Comparison of ENCODE assay signal across 19 cellular contexts in genomic region chr7:100353685-100354330, GRCh38. TPM values are rescaled to one million over a fixed set of nuclear protein-coding genes. Genes with fewer than 3 reads are reported as not detected.
DNase-seq lines count a peak whose midpoint lies in the region; ATAC-seq, FAIRE-seq and TF ChIP-seq lines count a peak whose summit lies in the region.
"Had no signal": no experiment of that assay in that cellular context is flagged by ENCODE, and none has a peak within 500 bp of the region (broad histone marks: within the 10 kb centered on the region; RNA-seq: fewer than 3 reads in every experiment).

No MANE protein-coding gene starts in this region.

- no peak for DNase-seq in GM12891 (ENCODE audit: insufficient read length, low spot score)
- no peak for DNase-seq in activated CD4-positive, alpha-beta T cell treated with anti-CD3 and anti-CD28 coated beads, Interleukin-2, amount 10 ng/mL, durations not matched to agents 7 days and 5 days
- DNase-seq in activated naive CD8-positive, alpha-beta T cell treated with anti-CD3 and anti-CD28 coated beads, Interleukin-2, amount 50 U/mL, for 16 hours (ENCODE audit: low read depth, low spot score), result peak; percentile 11
- DNase-seq in stimulated activated CD4-positive, alpha-beta T cell treated with anti-CD3 and anti-CD28 coated beads, Interleukin-4, amount 100 ng/mL, for 4 hours, result peak; percentile 34 to 68
- no peak for DNase-seq in hepatic stellate cell (ENCODE audit: low spot score)
- DNase-seq in MCF 10A (ENCODE audit: unreplicated experiment), result no peak
- no peak for DNase-seq in prostate gland (ENCODE audit: low spot score)
- DNase-seq: effector CD4-positive, alpha-beta T cell; gastrocnemius medialis; MM.1S; NCI-H345; Right ventricle myocardium superior; small intestine had no signal

- WGBS in prostate gland, result 91% methylated on average over 6 of the region's 6 CpGs

- peak; percentile 77 for FAIRE-seq in GM12891 (lab: Jason Lieb, UNC)
- FAIRE-seq: astrocyte, kidney, small intestine had no signal

- POLR2A ChIA-PET in activated CD4-positive, alpha-beta T cell treated with anti-CD3 and anti-CD28 coated beads, Interleukin-2, amount 10 ng/mL, durations not matched to agents 7 days and 5 days (lab: Charles Lee), result no interaction called here
- POLR2A ChIA-PET in MCF 10A (lab: Yijun Ruan, JAX), result interaction anchor here (0.6 kb wide), 1 partner anchor 9 kb away, joined by 3 read pairs; no protein-coding TSS in a partner anchor

- intact Hi-C loops in MCF 10A (cut with micrococcal nuclease) (no loop called here), prostate gland (cut with DNase I) (no loop called here)

- no peak overlapping the region for H3K4me3 Mint-ChIP-seq in activated CD4-positive, alpha-beta T cell treated with anti-CD3 and anti-CD28 coated beads, Interleukin-2, amount 10 ng/mL, durations not matched to agents 7 days and 5 days
- H3K4me3 Mint-ChIP-seq in MCF 10A (ENCODE audit: unreplicated experiment), result no peak overlapping the region

- no peaks in the 10 kb centered on the region for H3K9me3 ChIP-seq in prostate gland
- H3K9me3 ChIP-seq: gastrocnemius medialis had no signal

- no peak overlapping the region for H3K4me3 ChIP-seq in prostate gland
- H3K4me3 ChIP-seq: gastrocnemius medialis had no signal

- no peaks in the 10 kb centered on the region for H3K27me3 ChIP-seq in prostate gland (replicated peaks; ENCODE audit: insufficient read depth)
- H3K27me3 ChIP-seq: gastrocnemius medialis had no signal

- H3K4me1 Mint-ChIP-seq in activated CD4-positive, alpha-beta T cell treated with anti-CD3 and anti-CD28 coated beads, Interleukin-2, amount 10 ng/mL, durations not matched to agents 7 days and 5 days, result peaks cover 27% of the 10 kb centered on the region
- H3K4me1 Mint-ChIP-seq in MCF 10A (ENCODE audit: insufficient read depth, unreplicated experiment), result no peaks in the 10 kb centered on the region

- no peaks in the 10 kb centered on the region for H3K9me3 Mint-ChIP-seq in activated CD4-positive, alpha-beta T cell treated with anti-CD3 and anti-CD28 coated beads, Interleukin-2, amount 10 ng/mL, durations not matched to agents 7 days and 5 days
- H3K9me3 Mint-ChIP-seq in MCF 10A (ENCODE audit: unreplicated experiment), result no peaks in the 10 kb centered on the region

- H3K27ac Mint-ChIP-seq in activated CD4-positive, alpha-beta T cell treated with anti-CD3 and anti-CD28 coated beads, Interleukin-2, amount 10 ng/mL, durations not matched to agents 7 days and 5 days, result peak overlapping the region; percentile 75
- no peak overlapping the region for H3K27ac Mint-ChIP-seq in MCF 10A (ENCODE audit: low read depth, unreplicated experiment)

- H3K36me3 ChIP-seq in prostate gland, result no peaks in the 10 kb centered on the region

- CTCF ChIA-PET in activated CD4-positive, alpha-beta T cell treated with anti-CD3 and anti-CD28 coated beads, Interleukin-2, amount 10 ng/mL, durations not matched to agents 7 days and 5 days (lab: Charles Lee), result interaction anchor here (0.6 kb wide), 1 partner anchor 191 kb away, joined by 3 read pairs; no protein-coding TSS in a partner anchor
- CTCF ChIA-PET in MCF 10A (lab: Yijun Ruan, JAX), result interaction anchor here (0.7 to 1.2 kb wide), 2 partner anchors 9 to 223 kb away, joined by 3 to 6 read pairs; no protein-coding TSS in a partner anchor

- H3K36me3 Mint-ChIP-seq in activated CD4-positive, alpha-beta T cell treated with anti-CD3 and anti-CD28 coated beads, Interleukin-2, amount 10 ng/mL, durations not matched to agents 7 days and 5 days (ENCODE audit: low read depth), result peaks cover 37% of the 10 kb centered on the region
- peaks cover 88% of the 10 kb centered on the region for H3K36me3 Mint-ChIP-seq in MCF 10A (ENCODE audit: insufficient read depth, unreplicated experiment)

- no peak overlapping the region for H3K27ac ChIP-seq in prostate gland
- H3K27ac ChIP-seq: gastrocnemius medialis, HL-60, VCaP had no signal

- no peak; the same call in 1 of the 2 replicates for TF ChIP-seq POLR2A in GM12891 (IDR thresholded peaks at IDR 0.05; ENCODE audit: low read depth, low read length)
- TF ChIP-seq POLR2A in prostate gland (IDR thresholded peaks at IDR 0.05), result no peak

- no peaks in the 10 kb centered on the region for H3K4me1 ChIP-seq in prostate gland (replicated peaks)
- H3K4me1 ChIP-seq: gastrocnemius medialis had no signal

- H3K27me3 Mint-ChIP-seq in activated CD4-positive, alpha-beta T cell treated with anti-CD3 and anti-CD28 coated beads, Interleukin-2, amount 10 ng/mL, durations not matched to agents 7 days and 5 days, result no peaks in the 10 kb centered on the region
- no peaks in the 10 kb centered on the region for H3K27me3 Mint-ChIP-seq in MCF 10A (ENCODE audit: insufficient read depth, unreplicated experiment)

- ATAC-seq in HG02571 (IDR thresholded peaks at IDR 0.05; ENCODE audit: unreplicated experiment), result no peak
- ATAC-seq: gastrocnemius medialis had no signal

- TF ChIP-seq CTCF in MCF 10A (IDR thresholded peaks at IDR 0.05; ENCODE audit: unreplicated experiment), result no peak
- TF ChIP-seq CTCF in prostate gland (IDR thresholded peaks at IDR 0.05), result no peak

- BruUV-seq in MCF 10A (replicated peaks; lab: Mats Ljungman, UMichigan), result no TSS peak

TF ChIP-seq in GM12891, 5 proteins besides CTCF, POLR2A, EP300 and RAD21:
- TF ChIP-seq POU2F2 (IDR thresholded peaks at IDR 0.05; ENCODE audit: low read depth, low read length), result no peak
- no peak; the same call in none of the 2 replicates for TF ChIP-seq POLR2AphosphoS5 (IDR thresholded peaks at IDR 0.05; ENCODE audit: low read depth, low read length)
- no peak for TF ChIP-seq TAF1 (IDR thresholded peaks at IDR 0.05; ENCODE audit: low read depth, low read length)
- TF ChIP-seq PAX5 (IDR thresholded peaks at IDR 0.05; ENCODE audit: insufficient read depth, low read length, severe bottlenecking), result no peak
- no peak for TF ChIP-seq SPI1 (IDR thresholded peaks at IDR 0.05; ENCODE audit: low read depth, low read length)

RNA-seq across cellular contexts. Expression of gene PILRB, which starts 4.1 kb away (rescaled TPM):
- polyA plus RNA-seq in GM12891 (2012; ENCODE audit: low read depth, missing spikeins), result 15.1 TPM
- 10 to 100 TPM; 50.6 to 56.2 TPM for total RNA-seq in activated CD4-positive, alpha-beta T cell treated with anti-CD3 and anti-CD28 coated beads, Interleukin-2, amount 10 ng/mL, durations not matched to agents 7 days and 5 days
- total RNA-seq in MCF 10A (2022), result 39.8 and 56.2 TPM in 2 replicates
- total RNA-seq in prostate gland, result 100 to 1,000 TPM in 1 of 2 donors, 10 to 100 TPM in 1; 72.4 to 120 TPM

RNA-seq across cellular contexts. Expression of gene PILRA, which starts 19.5 kb away (rescaled TPM):
- 1.6 TPM for polyA plus RNA-seq in GM12891 (2012; ENCODE audit: low read depth, missing spikeins)
- 1 to 10 TPM; 1.8 to 2.7 TPM for total RNA-seq in activated CD4-positive, alpha-beta T cell treated with anti-CD3 and anti-CD28 coated beads, Interleukin-2, amount 10 ng/mL, durations not matched to agents 7 days and 5 days
- total RNA-seq in MCF 10A (2022) (0.65 and 1.6 TPM in 2 replicates), prostate gland (10 to 100 TPM in 1 of 2 donors, 1 to 10 TPM in 1; 4.9 to 11.9 TPM)

RNA-seq across cellular contexts. Expression of gene SPDYE3, which starts 46.3 kb away (rescaled TPM):
- polyA plus RNA-seq in GM12891 (2012; ENCODE audit: low read depth, missing spikeins), result 4.5 TPM
- total RNA-seq in activated CD4-positive, alpha-beta T cell treated with anti-CD3 and anti-CD28 coated beads, Interleukin-2, amount 10 ng/mL, durations not matched to agents 7 days and 5 days, result not detected
- total RNA-seq in MCF 10A (2022), result not detected in 2 replicates
- total RNA-seq in prostate gland, result under 1 TPM in 1 of 2 donors, not detected in 1; 0.91 TPM
- total RNA-seq: astrocyte, gastrocnemius medialis, kidney, Right ventricle myocardium superior had no signal
- polyA plus RNA-seq: neural cell had no signal

Comparison
In these comparisons a context has a peak if more than half of its experiments do, and no peak if none do; other contexts are left out.
1. DNase-seq: peak in activated naive CD8-positive, alpha-beta T cell treated with anti-CD3 and anti-CD28 coated beads, Interleukin-2, amount 50 U/mL, for 16 hours (single experiment) and stimulated activated CD4-positive, alpha-beta T cell treated with anti-CD3 and anti-CD28 coated beads, Interleukin-4, amount 100 ng/mL, for 4 hours (2 of 2); none in GM12891 (single experiment), activated CD4-positive, alpha-beta T cell treated with anti-CD3 and anti-CD28 coated beads, Interleukin-2, amount 10 ng/mL, durations not matched to agents 7 days and 5 days (single experiment), hepatic stellate cell (single experiment), MCF 10A (single experiment) and prostate gland (single experiment).